Comparison of ENCODE assay signal across 8 cellular contexts in genomic region chr16:11621920-11622651, GRCh38. TPM values are rescaled to one million over a fixed set of nuclear protein-coding genes. Genes with fewer than 3 reads are reported as not detected.
DNase-seq lines count a peak whose midpoint lies in the region; ATAC-seq and TF ChIP-seq lines count a peak whose summit lies in the region.

No MANE protein-coding gene starts in this region.

- H3K27ac Mint-ChIP-seq in activated T-helper 2 cell treated with anti-CD3 and anti-CD28 coated beads, Interferon-gamma antibody, Interleukin-2, Interleukin-4, amounts not matched to agents 10 μg/mL and 5 μg/mL and 100 μg/mL, durations not matched to agents 14 hours and 24 hours and 36 hours: peak overlapping the region; percentile 81

- peak overlapping the region; percentile 79 for H3K9ac ChIP-seq in MM.1S (ENCODE audit: low read length)

- TF ChIP-seq EP300 in tibial nerve (IDR thresholded peaks at IDR 0.05): no peak

- H3K27me3 ChIP-seq in ACC112 (ENCODE audit: insufficient read depth, low read length) (no peaks in the 10 kb centered on the region), MM.1S (replicated peaks; ENCODE audit: insufficient read depth, low read length) (no peaks in the 10 kb centered on the region), left lung (no peaks in the 10 kb centered on the region), tibial nerve (no peaks in the 10 kb centered on the region)

- H3K4me1 ChIP-seq in ACC112 (ENCODE audit: control insufficient read depth, insufficient read depth, low read length, unreplicated experiment) (peaks cover 6% of the 10 kb centered on the region), MM.1S (ENCODE audit: low read length) (peaks cover 47% of the 10 kb centered on the region), left lung (peaks cover 10 to 87% of the 10 kb centered on the region in 2 donors), tibial nerve (peaks cover 0 to 34% (median 14%) of the 10 kb centered on the region in 4 donors)

- H3K36me3 ChIP-seq in ACC112 (ENCODE audit: insufficient read depth, low read length): no peaks in the 10 kb centered on the region
- no peaks in the 10 kb centered on the region for H3K36me3 ChIP-seq in MM.1S (replicated peaks; ENCODE audit: insufficient read depth, low read length)
- no peaks in the 10 kb centered on the region for H3K36me3 ChIP-seq in left lung
- no peaks in the 10 kb centered on the region for H3K36me3 ChIP-seq in tibial nerve

- intact Hi-C loops in activated T-helper 2 cell treated with anti-CD3 and anti-CD28 coated beads, Interferon-gamma antibody, Interleukin-2, Interleukin-4, amounts not matched to agents 10 μg/mL and 5 μg/mL and 100 μg/mL, durations not matched to agents 14 hours and 24 hours and 36 hours (cut with micrococcal nuclease): no loop called here
- intact Hi-C loops in left lung (cut with DNase I): no loop called here

- H3K4me2 ChIP-seq in MM.1S (ENCODE audit: low read depth, low read length): peak overlapping the region; percentile 91

- peaks cover 9% of the 10 kb centered on the region for H3K36me3 Mint-ChIP-seq in activated T-helper 2 cell treated with anti-CD3 and anti-CD28 coated beads, Interferon-gamma antibody, Interleukin-2, Interleukin-4, amounts not matched to agents 10 μg/mL and 5 μg/mL and 100 μg/mL, durations not matched to agents 14 hours and 24 hours and 36 hours (ENCODE audit: low read depth)

- H3K27ac ChIP-seq in ACC112 (ENCODE audit: low read depth, low read length): no peak overlapping the region
- peak overlapping the region; percentile 94 for H3K27ac ChIP-seq in MM.1S (ENCODE audit: low read length)
- H3K27ac ChIP-seq in left lung: peak overlapping the region; percentile 46 to 71
- H3K27ac ChIP-seq in tibial nerve: peak overlapping the region; percentile 44 to 84 (median 80)

- no peak for TF ChIP-seq POLR2A in tibial nerve (IDR thresholded peaks at IDR 0.05)

- no peaks in the 10 kb centered on the region for H3K79me2 ChIP-seq in ACC112 (ENCODE audit: control insufficient read depth, insufficient read depth, low read length, unreplicated experiment)
- H3K79me2 ChIP-seq in MM.1S (ENCODE audit: low read length): no peaks in the 10 kb centered on the region

- peak; percentile 56 for DNase-seq in MM.1S
- DNase-seq in activated T-helper 2 cell treated with anti-CD3 and anti-CD28 coated beads, Interferon-gamma antibody, Interleukin-2, Interleukin-4, amounts not matched to agents 10 μg/mL and 5 μg/mL and 100 μg/mL, durations not matched to agents 14 hours and 24 hours and 36 hours (ENCODE audit: low spot score): peak; percentile 47
- DNase-seq in left lung: peak in 1 of 2 donors; percentile 67
- no peak for DNase-seq in tibial nerve (ENCODE audit: low spot score in 2 of 2)
- no peak for DNase-seq in C1 segment of cervical spinal cord (lab: John Stamatoyannopoulos, UW)

- H3K27me3 Mint-ChIP-seq in activated T-helper 2 cell treated with anti-CD3 and anti-CD28 coated beads, Interferon-gamma antibody, Interleukin-2, Interleukin-4, amounts not matched to agents 10 μg/mL and 5 μg/mL and 100 μg/mL, durations not matched to agents 14 hours and 24 hours and 36 hours (ENCODE audit: low read depth): no peaks in the 10 kb centered on the region

- peaks cover 45% of the 10 kb centered on the region for H3K4me1 Mint-ChIP-seq in activated T-helper 2 cell treated with anti-CD3 and anti-CD28 coated beads, Interferon-gamma antibody, Interleukin-2, Interleukin-4, amounts not matched to agents 10 μg/mL and 5 μg/mL and 100 μg/mL, durations not matched to agents 14 hours and 24 hours and 36 hours (ENCODE audit: low read depth)

- H3K9me3 ChIP-seq in MM.1S (replicated peaks; ENCODE audit: insufficient read depth, low read length): no peaks in the 10 kb centered on the region
- peaks cover 0 to 3% of the 10 kb centered on the region in 2 donors for H3K9me3 ChIP-seq in left lung
- H3K9me3 ChIP-seq in tibial nerve: no peaks in the 10 kb centered on the region

- H3K4me3 Mint-ChIP-seq in activated T-helper 2 cell treated with anti-CD3 and anti-CD28 coated beads, Interferon-gamma antibody, Interleukin-2, Interleukin-4, amounts not matched to agents 10 μg/mL and 5 μg/mL and 100 μg/mL, durations not matched to agents 14 hours and 24 hours and 36 hours (ENCODE audit: low read depth): peak overlapping the region; percentile 73

- no peak for TF ChIP-seq CTCF in MM.1S (IDR thresholded peaks at IDR 0.05; ENCODE audit: low read length)
- TF ChIP-seq CTCF in left lung (IDR thresholded peaks at IDR 0.05): no peak
- no peak for TF ChIP-seq CTCF in tibial nerve (IDR thresholded peaks at IDR 0.05)

- 8 to 12% methylated on average over 17 to 19 of the region's 19 CpGs for WGBS in tibial nerve, 2 donors

- peaks cover 8% of the 10 kb centered on the region for H3K9me3 Mint-ChIP-seq in activated T-helper 2 cell treated with anti-CD3 and anti-CD28 coated beads, Interferon-gamma antibody, Interleukin-2, Interleukin-4, amounts not matched to agents 10 μg/mL and 5 μg/mL and 100 μg/mL, durations not matched to agents 14 hours and 24 hours and 36 hours

- H3K9me2 ChIP-seq in MM.1S (replicated peaks; ENCODE audit: insufficient read depth, low read length): no peaks in the 10 kb centered on the region

- H3K4me3 ChIP-seq in ACC112 (ENCODE audit: low read depth, low read length): peak overlapping the region; percentile 66
- H3K4me3 ChIP-seq in MM.1S (ENCODE audit: low read length): peak overlapping the region; percentile 52
- no peak overlapping the region for H3K4me3 ChIP-seq in left lung
- peak overlapping the region in 3 of 4 donors; percentile 27 to 41 (median 29) for H3K4me3 ChIP-seq in tibial nerve

- H3F3A ChIP-seq in MM.1S (ENCODE audit: insufficient read depth, low read length): peaks cover 44% of the 10 kb centered on the region

- H2AFZ ChIP-seq in ACC112 (ENCODE audit: low read length, unreplicated experiment) (peak overlapping the region; percentile 76), MM.1S (ENCODE audit: low read length) (peak overlapping the region; percentile 93)

- peak; percentile 33 for ATAC-seq in left lung
- ATAC-seq in HG02588 (IDR thresholded peaks at IDR 0.05; ENCODE audit: unreplicated experiment): no peak
- no peak for ATAC-seq in GM19351 (IDR thresholded peaks at IDR 0.05; ENCODE audit: unreplicated experiment)

- H4K20me1 ChIP-seq in MM.1S (ENCODE audit: insufficient read depth, low read length): no peaks in the 10 kb centered on the region

RNA-seq across cellular contexts. Expression of gene LITAF, which starts 35.4 kb away (rescaled TPM):
- 121 and 135 TPM in 2 replicates for total RNA-seq in activated T-helper 2 cell treated with anti-CD3 and anti-CD28 coated beads, Interferon-gamma antibody, Interleukin-2, Interleukin-4, amounts not matched to agents 10 μg/mL and 5 μg/mL and 100 μg/mL, durations not matched to agents 14 hours and 24 hours and 36 hours
- total RNA-seq in left lung (100 to 1,000 TPM; 125 to 277 TPM), tibial nerve (10 to 100 TPM; 54.8 to 73.0 (median 65.3) TPM)

RNA-seq across cellular contexts. Expression of gene SNN, which starts 46.2 kb away (rescaled TPM):
- total RNA-seq in activated T-helper 2 cell treated with anti-CD3 and anti-CD28 coated beads, Interferon-gamma antibody, Interleukin-2, Interleukin-4, amounts not matched to agents 10 μg/mL and 5 μg/mL and 100 μg/mL, durations not matched to agents 14 hours and 24 hours and 36 hours: 8.6 and 9.5 TPM in 2 replicates
- total RNA-seq in left lung (10 to 100 TPM; 21.1 to 21.4 TPM), tibial nerve (10 to 100 TPM; 24.3 to 30.6 (median 27.0) TPM)

Comparison
In these comparisons a context has a peak if more than half of its experiments do, and no peak if none do; other contexts are left out.
1. H3K4me3 ChIP-seq: peak in ACC112 (single experiment), MM.1S (single experiment) and tibial nerve (3 of 4); none in left lung (0 of 2).
2. DNase-seq: peak in MM.1S (single experiment) and activated T-helper 2 cell treated with anti-CD3 and anti-CD28 coated beads, Interferon-gamma antibody, Interleukin-2, Interleukin-4, amounts not matched to agents 10 μg/mL and 5 μg/mL and 100 μg/mL, durations not matched to agents 14 hours and 24 hours and 36 hours (single experiment); none in tibial nerve (0 of 2) and C1 segment of cervical spinal cord (0 of 14).